ENCODE assay signal across 17 cellular contexts in genomic region chr15:64847016-64847415, GRCh38. TPM values are rescaled to one million over a fixed set of nuclear protein-coding genes. Genes with fewer than 3 reads are reported as not detected.
A peak's percentile ranks its signal among the peaks of the same experiment; 100 is the strongest.
DNase-seq lines count a peak whose midpoint lies in the region; ATAC-seq and TF ChIP-seq lines count a peak whose summit lies in the region.
"Had no signal": no experiment of that assay in that cellular context is flagged by ENCODE, and none has a peak within 500 bp of the region (broad histone marks: within the 10 kb centered on the region; RNA-seq: fewer than 3 reads in every experiment).

No MANE protein-coding gene starts in this region.

- no peak for ATAC-seq in CD8-positive, alpha-beta T cell
- no peak for ATAC-seq in HG03439 (IDR thresholded peaks at IDR 0.05; ENCODE audit: unreplicated experiment)
- ATAC-seq: esophagus mucosa, left cardiac atrium had no signal

- 16 to 43% methylated on average over 3 of the region's 3 CpGs for WGBS in esophagus squamous epithelium, 2 donors

- TF ChIP-seq POLR2A in esophagus squamous epithelium (IDR thresholded peaks at IDR 0.05) = no peak

- no peaks in the 10 kb centered on the region for H3K9me3 Mint-ChIP-seq in CD8-positive, alpha-beta T cell
- H3K9me3 Mint-ChIP-seq in activated naive CD4-positive, alpha-beta T cell treated with anti-CD3 and anti-CD28 coated beads, Interleukin-2, amount 10 ng/mL, durations not matched to agents 7 days and 5 days = no peaks in the 10 kb centered on the region

- intact Hi-C loops in CD8-positive, alpha-beta T cell (cut with DNase I, micrococcal nuclease) = no loop called here
- intact Hi-C loops in esophagus squamous epithelium (cut with DNase I) = loop anchor here (10.0 kb wide), 1 partner anchor 48 kb away; no protein-coding TSS in a partner anchor

- peaks cover 46% of the 10 kb centered on the region for H3K36me3 Mint-ChIP-seq in CD8-positive, alpha-beta T cell
- H3K36me3 Mint-ChIP-seq in activated naive CD4-positive, alpha-beta T cell treated with anti-CD3 and anti-CD28 coated beads, Interleukin-2, amount 10 ng/mL, durations not matched to agents 7 days and 5 days = peaks cover 53% of the 10 kb centered on the region

- CTCF ChIA-PET in CD8-positive, alpha-beta T cell (lab: Charles Lee) = interaction anchor here (1.3 kb wide), 1 partner anchor 47 kb away, joined by 3 read pairs; no protein-coding TSS in a partner anchor
- CTCF ChIA-PET in activated naive CD4-positive, alpha-beta T cell treated with anti-CD3 and anti-CD28 coated beads, Interleukin-2, amount 10 ng/mL, durations not matched to agents 7 days and 5 days (lab: Charles Lee) = interaction anchor here (2.0 kb wide), 1 partner anchor 11 kb away, joined by 5 read pairs; no protein-coding TSS in a partner anchor

- no peaks in the 10 kb centered on the region for H3K9me3 ChIP-seq in CD8-positive, alpha-beta T cell (ENCODE audit: low read length)
- H3K9me3 ChIP-seq in esophagus squamous epithelium = no peaks in the 10 kb centered on the region
- no peaks in the 10 kb centered on the region for H3K9me3 ChIP-seq in neutrophil

- TF ChIP-seq CTCF in CD8-positive, alpha-beta T cell (IDR thresholded peaks at IDR 0.05) = no peak
- no peak for TF ChIP-seq CTCF in esophagus squamous epithelium (IDR thresholded peaks at IDR 0.05)
- TF ChIP-seq CTCF in neutrophil (IDR thresholded peaks at IDR 0.05) = no peak

- no peaks in the 10 kb centered on the region for H3K27me3 ChIP-seq in CD8-positive, alpha-beta T cell (ENCODE audit: insufficient read depth, low read length)
- no peaks in the 10 kb centered on the region for H3K27me3 ChIP-seq in esophagus squamous epithelium
- H3K27me3 ChIP-seq in neutrophil = no peaks in the 10 kb centered on the region
- H3K27me3 ChIP-seq: hepatocyte had no signal

- peak overlapping the region; percentile 71 for H3K27ac Mint-ChIP-seq in CD8-positive, alpha-beta T cell
- H3K27ac Mint-ChIP-seq in activated naive CD4-positive, alpha-beta T cell treated with anti-CD3 and anti-CD28 coated beads, Interleukin-2, amount 10 ng/mL, durations not matched to agents 7 days and 5 days = no peak overlapping the region

- no peak overlapping the region for H3K27ac ChIP-seq in CD8-positive, alpha-beta T cell (ENCODE audit: low read depth, low read length)
- H3K27ac ChIP-seq in esophagus squamous epithelium = peak overlapping the region in 3 of 4 donors; percentile 78 to 96 (median 93)
- H3K27ac ChIP-seq in neutrophil = peak overlapping the region; percentile 98
- H3K27ac ChIP-seq: hepatocyte, VCaP had no signal

- no peaks in the 10 kb centered on the region for H3K36me3 ChIP-seq in CD8-positive, alpha-beta T cell (ENCODE audit: insufficient read depth, low read length)
- H3K36me3 ChIP-seq in esophagus squamous epithelium (peaks cover 0 to 37% (median 4%) of the 10 kb centered on the region in 3 donors), neutrophil (peaks cover 56% of the 10 kb centered on the region)

- no peaks in the 10 kb centered on the region for H3K27me3 Mint-ChIP-seq in CD8-positive, alpha-beta T cell (ENCODE audit: low read depth)
- no peaks in the 10 kb centered on the region for H3K27me3 Mint-ChIP-seq in activated naive CD4-positive, alpha-beta T cell treated with anti-CD3 and anti-CD28 coated beads, Interleukin-2, amount 10 ng/mL, durations not matched to agents 7 days and 5 days

- H3K4me1 Mint-ChIP-seq in CD8-positive, alpha-beta T cell (ENCODE audit: low read depth) = peaks cover 70% of the 10 kb centered on the region
- H3K4me1 Mint-ChIP-seq in activated naive CD4-positive, alpha-beta T cell treated with anti-CD3 and anti-CD28 coated beads, Interleukin-2, amount 10 ng/mL, durations not matched to agents 7 days and 5 days = peaks cover 61% of the 10 kb centered on the region

- H3K4me3 Mint-ChIP-seq in CD8-positive, alpha-beta T cell = peak overlapping the region; percentile 32
- H3K4me3 Mint-ChIP-seq in activated naive CD4-positive, alpha-beta T cell treated with anti-CD3 and anti-CD28 coated beads, Interleukin-2, amount 10 ng/mL, durations not matched to agents 7 days and 5 days = no peak overlapping the region

- no peak for DNase-seq in CD8-positive, alpha-beta T cell
- DNase-seq in NCI-H2171 treated with DMSO at 0.1 percent for 48 hours (lab: John Stamatoyannopoulos, UW) = peak; percentile 24
- DNase-seq in esophagus squamous epithelium (lab: John Stamatoyannopoulos, UW) = no peak
- DNase-seq in NCI-H774 (lab: John Stamatoyannopoulos, UW) = no peak
- no peak for DNase-seq in NCI-H187 treated with DMSO at 0.1 percent for 48 hours (lab: John Stamatoyannopoulos, UW)
- no peak for DNase-seq in activated naive CD4-positive, alpha-beta T cell treated with anti-CD3 and anti-CD28 coated beads, Interleukin-2, amount 10 ng/mL, durations not matched to agents 7 days and 5 days
- DNase-seq: cortex of kidney, DMS153, Kasumi-1, left cardiac atrium, NCI-H146, NCI-H510A had no signal

- POLR2A ChIA-PET in CD8-positive, alpha-beta T cell (lab: Charles Lee) = interaction anchor here (5.1 kb wide), 1 partner anchor 47 kb away, joined by 26 read pairs; no protein-coding TSS in a partner anchor

- H3K4me1 ChIP-seq in CD8-positive, alpha-beta T cell (ENCODE audit: insufficient read depth, low read length) = peaks cover 46% of the 10 kb centered on the region
- peaks cover 53 to 97% (median 68%) of the 10 kb centered on the region in 3 donors for H3K4me1 ChIP-seq in esophagus squamous epithelium
- H3K4me1 ChIP-seq in neutrophil (ENCODE audit: control insufficient read depth in 1 of 2, insufficient read depth in 1 of 2, low read depth in 1 of 2, low read length in 1 of 2) = peaks cover 71 to 84% of the 10 kb centered on the region in 2 experiments

- no peak overlapping the region for H3K4me3 ChIP-seq in CD8-positive, alpha-beta T cell (ENCODE audit: low read depth, low read length)
- H3K4me3 ChIP-seq in esophagus squamous epithelium (no peak overlapping the region), neutrophil (ENCODE audit: low read depth in 1 of 2, low read length in 1 of 2) (peak overlapping the region; percentile 28 to 93)
- H3K4me3 ChIP-seq: hepatocyte had no signal

RNA-seq across cellular contexts. Expression of gene PLEKHO2, which starts 5.3 kb away (rescaled TPM):
- total RNA-seq in CD8-positive, alpha-beta T cell = 1 to 10 TPM; 7.9 to 8.2 TPM
- total RNA-seq in esophagus squamous epithelium = 10 to 100 TPM in 1 of 4 donors, 1 to 10 TPM in 3; 5.6 to 18.3 (median 7.2) TPM

RNA-seq across cellular contexts. Expression of gene PIF1, which starts 21.6 kb away (rescaled TPM):
- total RNA-seq in CD8-positive, alpha-beta T cell = under 1 TPM; 0.50 to 0.76 TPM
- 10 to 100 TPM in 1 of 4 donors, 1 to 10 TPM in 3; 1.8 to 17.5 (median 3.8) TPM for total RNA-seq in esophagus squamous epithelium

Comparison
In these comparisons a context has a peak if more than half of its experiments do, and no peak if none do; other contexts are left out.
1. H3K4me3 ChIP-seq: peak in neutrophil (2 of 2); none in CD8-positive, alpha-beta T cell (single experiment) and esophagus squamous epithelium (0 of 4).